Comparison of ENCODE assay signal across 27 cellular contexts in the genomic region with DNA sequence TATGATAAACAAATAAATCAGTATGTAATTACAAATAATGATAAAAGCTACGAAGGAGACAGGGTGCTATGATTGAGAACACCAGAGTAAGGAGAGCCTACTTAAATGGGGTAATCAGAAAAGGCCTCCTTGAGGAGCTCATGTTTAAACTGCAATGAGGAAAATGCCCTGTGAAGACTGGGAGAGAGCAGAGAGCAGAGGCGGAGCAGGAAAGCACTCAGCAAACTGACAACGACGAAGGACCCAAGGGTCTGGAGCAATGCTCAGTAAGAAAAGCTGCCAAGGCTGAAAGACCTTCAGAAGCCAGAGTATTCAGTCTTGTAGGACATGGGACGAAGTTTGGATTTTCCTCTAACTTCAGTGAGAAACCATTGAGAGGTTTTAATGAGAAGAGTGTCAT.
"Had no signal": no experiment of that assay in that cellular context is flagged by ENCODE, and none has a peak within 500 bp of the region (broad histone marks: within the 10 kb centered on the region; RNA-seq: fewer than 3 reads in every experiment).

No MANE protein-coding gene starts in this region.

- ATAC-seq: naive thymus-derived CD8-positive, alpha-beta T cell; psoas muscle; right lobe of liver; stimulated activated naive B cell treated with anti-CD40 and anti-IgM and Interleukin-4, amounts not matched to agents 10 μg/mL and 1 μg/mL and 100 μg/mL, for 72 hours; stimulated activated naive CD8-positive, alpha-beta T cell treated with anti-CD3 and anti-CD28 coated beads, Interleukin-15, Interleukin-2, amounts not matched to agents 100 U/mL and 50 U/mL, for 24 hours had no signal

- H3K36me3 Mint-ChIP-seq: naive thymus-derived CD8-positive, alpha-beta T cell; stimulated activated naive B cell treated with anti-CD40 and anti-IgM and Interleukin-4, amounts not matched to agents 10 μg/mL and 1 μg/mL and 100 μg/mL, for 72 hours had no signal

- H3K4me1 ChIP-seq: parathyroid adenoma, psoas muscle, testis, thyroid gland, upper lobe of left lung had no signal

- H3K79me2 ChIP-seq: parathyroid adenoma had no signal

- H3K27ac Mint-ChIP-seq: naive thymus-derived CD8-positive, alpha-beta T cell; stimulated activated naive B cell treated with anti-CD40 and anti-IgM and Interleukin-4, amounts not matched to agents 10 μg/mL and 1 μg/mL and 100 μg/mL, for 72 hours had no signal

- H3K27me3 Mint-ChIP-seq: naive thymus-derived CD8-positive, alpha-beta T cell; stimulated activated naive B cell treated with anti-CD40 and anti-IgM and Interleukin-4, amounts not matched to agents 10 μg/mL and 1 μg/mL and 100 μg/mL, for 72 hours had no signal

- H3K27ac ChIP-seq: heart right ventricle, lower lobe of right lung, neutrophil, parathyroid adenoma, psoas muscle, right lobe of liver, testis, thyroid gland, transverse colon, upper lobe of left lung, vagina had no signal

- H3K36me3 ChIP-seq: heart right ventricle, lower lobe of right lung, neutrophil, right lobe of liver, stomach, thyroid gland, transverse colon, upper lobe of left lung, vagina had no signal

- H3K4me3 Mint-ChIP-seq: naive thymus-derived CD8-positive, alpha-beta T cell; nephron; neural crest cell; stimulated activated naive B cell treated with anti-CD40 and anti-IgM and Interleukin-4, amounts not matched to agents 10 μg/mL and 1 μg/mL and 100 μg/mL, for 72 hours had no signal

- H3K4me1 Mint-ChIP-seq: naive thymus-derived CD8-positive, alpha-beta T cell; stimulated activated naive B cell treated with anti-CD40 and anti-IgM and Interleukin-4, amounts not matched to agents 10 μg/mL and 1 μg/mL and 100 μg/mL, for 72 hours had no signal

- H3K4me3 ChIP-seq: heart right ventricle, lower lobe of right lung, psoas muscle, right lobe of liver, stomach, testis, thyroid gland, transverse colon, upper lobe of left lung, vagina had no signal

- H3K27me3 ChIP-seq: heart right ventricle, neutrophil, right lobe of liver, stomach, testis, thyroid gland, transverse colon, upper lobe of left lung, vagina had no signal

- H3K9me3 ChIP-seq: heart right ventricle, lower lobe of right lung, neutrophil, psoas muscle, right lobe of liver, stomach, testis, thyroid gland, transverse colon, upper lobe of left lung, vagina had no signal

- H2AFZ ChIP-seq: parathyroid adenoma had no signal

- DNase-seq: heart right ventricle; hippocampal formation; kidney glomerular epithelial cell; left cardiac atrium; lower lobe of right lung; mammary epithelial cell; mesenchymal stem cell; naive thymus-derived CD8-positive, alpha-beta T cell; occipital lobe; psoas muscle; right lobe of liver; stimulated activated CD4-positive, alpha-beta T cell treated with anti-CD3 and anti-CD28 coated beads, Interleukin-12 subunit alpha, Interleukin-12 subunit beta, amount 100 ng/mL, for 4 hours; stimulated activated CD4-positive, alpha-beta T cell treated with anti-CD3 and anti-CD28 coated beads, Interleukin-15, amount 100 ng/mL, for 24 hours; stimulated activated CD4-positive, alpha-beta T cell treated with anti-CD3 and anti-CD28 coated beads, Interleukin-2, amount 100 ng/mL, for 24 hours; stimulated activated CD4-positive, alpha-beta T cell treated with anti-CD3 and anti-CD28 coated beads, Interleukin-4, amount 100 ng/mL, for 1 hour; stimulated activated naive B cell treated with anti-CD40 and anti-IgM and Interleukin-4, amounts not matched to agents 10 μg/mL and 1 μg/mL and 100 μg/mL, for 72 hours; stimulated activated naive CD8-positive, alpha-beta T cell treated with anti-CD3 and anti-CD28 coated beads, Interleukin-15, Interleukin-2, amounts not matched to agents 100 U/mL and 50 U/mL, for 24 hours; stomach; testis; thyroid gland; transverse colon; upper lobe of left lung had no signal

- H3K9ac ChIP-seq: parathyroid adenoma had no signal

- H3K9me3 Mint-ChIP-seq: nephron had no signal
